ENCODE assay signal across 36 cellular contexts in the genomic region with DNA sequence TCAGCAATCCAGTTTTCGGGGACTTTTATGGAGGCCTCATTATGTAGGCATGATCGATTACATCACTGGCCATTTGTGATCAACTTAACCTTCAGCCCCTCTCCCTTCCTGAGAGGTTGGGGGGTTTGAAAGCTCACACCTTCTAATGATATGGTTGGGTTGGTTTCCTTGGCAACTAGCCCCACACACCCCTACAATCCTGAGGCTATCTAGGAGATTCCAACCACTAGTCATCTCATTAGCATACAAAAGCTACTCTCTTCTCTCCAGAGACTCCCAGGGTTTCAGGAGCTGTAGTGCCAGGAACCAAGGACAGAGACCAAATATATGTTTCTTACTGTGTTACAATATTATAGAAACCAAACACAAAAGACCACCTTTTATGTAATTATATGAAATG.
"Had no signal": no experiment of that assay in that cellular context is flagged by ENCODE, and none has a peak within 500 bp of the region (broad histone marks: within the 10 kb centered on the region; RNA-seq: fewer than 3 reads in every experiment).

No MANE protein-coding gene starts in this region.

- DNase-seq: activated CD4-positive, alpha-beta memory T cell treated with anti-CD3 and anti-CD28 coated beads, Interleukin-2, amount 10 ng/mL, durations not matched to agents 7 days and 5 days; activated CD4-positive, alpha-beta T cell treated with anti-CD3 and anti-CD28 coated beads for 1 hour; activated CD4-positive, alpha-beta T cell treated with anti-CD3 and anti-CD28 coated beads for 48 hours; activated CD4-positive, CD25-positive, alpha-beta regulatory T cell; activated CD8-positive, alpha-beta memory T cell treated with anti-CD3 and anti-CD28 coated beads for 24 hours; activated CD8-positive, alpha-beta memory T cell treated with anti-CD3 and anti-CD28 coated beads, Interleukin-2, amount 10 ng/mL, durations not matched to agents 7 days and 5 days; activated CD8-positive, alpha-beta memory T cell treated with anti-CD3 and anti-CD28 coated beads, Interleukin-2, amount 50 U/mL, for 48 hours; activated effector memory CD4-positive, alpha-beta T cell treated with Interleukin-2 at 50 U/mL for 16 hours; activated naive CD4-positive, alpha-beta T cell treated with anti-CD3 and anti-CD28 coated beads, Interleukin-2, amount 50 U/mL, for 16 hours; activated naive CD8-positive, alpha-beta T cell treated with anti-CD3 and anti-CD28 coated beads for 36 hours; activated T-cell treated with anti-CD3 and anti-CD28 coated beads, Interleukin-2, amount 50 U/mL, for 48 hours; amniotic stem cell; Kasumi-1; MM.1S; MV-4-11; NCI-H1092; NCI-H1417; NCI-H146; NCI-H187; NCI-H2029 treated with DMSO at 0.1 percent for 48 hours; NCI-H2107; NCI-H2171; NCI-H510A; NCI-H526; NCI-H748 treated with DMSO at 0.1 percent for 48 hours; NK-92 treated with Interleukin-12 subunit alpha and Interleukin-12 subunit beta, amount 100 ng/mL, for 24 hours; PC-9; Right ventricle myocardium superior; SW 1271; T-helper 1 cell; T-helper 2 cell; T-helper 9 cell had no signal

- H3K27me3 ChIP-seq: ascending aorta, cardiac muscle cell had no signal

- H3K36me3 ChIP-seq: ascending aorta, cardiac muscle cell had no signal

- H3K9me3 ChIP-seq: ascending aorta had no signal

- ATAC-seq: activated CD8-positive, alpha-beta memory T cell treated with anti-CD3 and anti-CD28 coated beads, Interleukin-2, amount 10 ng/mL, durations not matched to agents 7 days and 5 days had no signal

- H3K4me2 ChIP-seq: PC-9 had no signal

- H3K4me1 ChIP-seq: ascending aorta had no signal

- H2AFZ ChIP-seq: PC-9 had no signal

- H3K4me3 ChIP-seq: ascending aorta, cardiac muscle cell, PC-9 had no signal

- H3K27ac ChIP-seq: ascending aorta, cardiac muscle cell, PC-9, VCaP had no signal

- FAIRE-seq: RCC 7860 had no signal
